In genomic region chr3:23135026-23135785, GRCh38 we compare ENCODE assay signal across 34 cellular contexts.
"Had no signal": no experiment of that assay in that cellular context is flagged by ENCODE, and none has a peak within 500 bp of the region (broad histone marks: within the 10 kb centered on the region; RNA-seq: fewer than 3 reads in every experiment).

No MANE protein-coding gene starts in this region.

- H3K27me3 ChIP-seq: MG63 had no signal

- H3K9me3 ChIP-seq: MG63 had no signal

- H3K36me3 ChIP-seq: MG63 had no signal

- DNase-seq: Karpas-422, Kasumi-1, MG63, MM.1S, MV-4-11, NCI-H1048, NCI-H1092, NCI-H1092 treated with DMSO at 0.1 percent for 48 hours, NCI-H1105, NCI-H1105 treated with DMSO at 0.1 percent for 48 hours, NCI-H1417, NCI-H1417 treated with DMSO at 0.1 percent for 48 hours, NCI-H1436, NCI-H1436 treated with DMSO at 0.1 percent for 48 hours, NCI-H146, NCI-H1694, NCI-H1694 treated with DMSO at 0.1 percent for 48 hours, NCI-H187 treated with DMSO at 0.1 percent for 48 hours, NCI-H1930, NCI-H2029, NCI-H2029 treated with DMSO at 0.1 percent for 48 hours, NCI-H2081, NCI-H2081 treated with DMSO at 0.1 percent for 48 hours, NCI-H2107, NCI-H2171, NCI-H2171 treated with DMSO at 0.1 percent for 48 hours, NCI-H2227 treated with DMSO at 0.1 percent for 48 hours, NCI-H226, NCI-H345, NCI-H446, NCI-H446 treated with DMSO at 0.1 percent for 48 hours, NCI-H510A, NCI-H510A treated with DMSO at 0.1 percent for 48 hours, NCI-H524 had no signal

- H3K4me3 ChIP-seq: MG63 had no signal
